In genomic region chr7:87193912-87194311, GRCh38 we compare ENCODE assay signal across 23 cellular contexts. TPM values are rescaled to one million over a fixed set of nuclear protein-coding genes. Genes with fewer than 3 reads are reported as not detected.
A peak's percentile ranks its signal among the peaks of the same experiment; 100 is the strongest.
DNase-seq lines count a peak whose midpoint lies in the region; ATAC-seq and TF ChIP-seq lines count a peak whose summit lies in the region.
"Had no signal": no experiment of that assay in that cellular context is flagged by ENCODE, and none has a peak within 500 bp of the region (broad histone marks: within the 10 kb centered on the region; RNA-seq: fewer than 3 reads in every experiment).

No MANE protein-coding gene starts in this region.

- no peaks in the 10 kb centered on the region for H3K4me1 Mint-ChIP-seq in HFFc6 (ENCODE audit: low read depth)
- H3K4me1 Mint-ChIP-seq in central memory CD8-positive, alpha-beta T cell: peaks cover 22% of the 10 kb centered on the region

- peak overlapping the region; percentile 1 for H3K27ac ChIP-seq in cardiac muscle cell
- no peak overlapping the region for H3K27ac ChIP-seq in left ventricle myocardium inferior (replicated peaks)
- peak overlapping the region in 1 of 4 donors; percentile 1 for H3K27ac ChIP-seq in tibial nerve
- H3K27ac ChIP-seq in SJCRH30: no peak overlapping the region
- H3K27ac ChIP-seq: brain microvascular endothelial cell, epithelial cell of prostate, HL-60, transverse colon had no signal

- H3K27me3 ChIP-seq in cardiac muscle cell: no peaks in the 10 kb centered on the region
- no peaks in the 10 kb centered on the region for H3K27me3 ChIP-seq in left ventricle myocardium inferior (ENCODE audit: low read depth)
- H3K27me3 ChIP-seq in tibial nerve: no peaks in the 10 kb centered on the region
- no peaks in the 10 kb centered on the region for H3K27me3 ChIP-seq in SJCRH30
- H3K27me3 ChIP-seq: brain microvascular endothelial cell, left lung, transverse colon had no signal

- no peak overlapping the region for H3K4me3 Mint-ChIP-seq in HFFc6
- H3K4me3 Mint-ChIP-seq in central memory CD8-positive, alpha-beta T cell: no peak overlapping the region

- no peak for ATAC-seq in central memory CD8-positive, alpha-beta T cell (replicated peaks; ENCODE audit: extremely low read depth, poor library complexity, severe bottlenecking)
- ATAC-seq in GM21717 (IDR thresholded peaks at IDR 0.05; ENCODE audit: unreplicated experiment): no peak
- ATAC-seq: T-helper 17 cell had no signal

- intact Hi-C loops in left ventricle myocardium inferior (cut with micrococcal nuclease): no loop called here

- no peak for TF ChIP-seq EP300 in tibial nerve (IDR thresholded peaks at IDR 0.05)

- peaks cover 50% of the 10 kb centered on the region for H3K36me3 Mint-ChIP-seq in HFFc6 (ENCODE audit: low read depth)
- H3K36me3 Mint-ChIP-seq in central memory CD8-positive, alpha-beta T cell (ENCODE audit: insufficient read depth): peaks cover 66% of the 10 kb centered on the region

- 91% methylated on average over 1 of the region's 1 CpG for WGBS in tibial nerve, 2 donors

- no peak overlapping the region for H3K4me3 ChIP-seq in cardiac muscle cell
- no peak overlapping the region for H3K4me3 ChIP-seq in left ventricle myocardium inferior
- H3K4me3 ChIP-seq in tibial nerve: no peak overlapping the region
- no peak overlapping the region for H3K4me3 ChIP-seq in SJCRH30
- H3K4me3 ChIP-seq: left lung, transverse colon had no signal

- H3K4me1 ChIP-seq in cardiac muscle cell (ENCODE audit: low read depth): no peaks in the 10 kb centered on the region
- H3K4me1 ChIP-seq in left ventricle myocardium inferior: peaks cover 1% of the 10 kb centered on the region
- H3K4me1 ChIP-seq in tibial nerve: peaks cover 0 to 2% (median 0%) of the 10 kb centered on the region in 4 donors
- no peaks in the 10 kb centered on the region for H3K4me1 ChIP-seq in SJCRH30
- H3K4me1 ChIP-seq: left lung, transverse colon had no signal

- H3K36me3 ChIP-seq in cardiac muscle cell (peaks cover 93% of the 10 kb centered on the region), left ventricle myocardium inferior (peaks cover 97% of the 10 kb centered on the region), tibial nerve (peaks cover 0 to 98% (median 21%) of the 10 kb centered on the region in 3 donors), SJCRH30 (peaks cover 98% of the 10 kb centered on the region)

- no peak for TF ChIP-seq POLR2A in tibial nerve (IDR thresholded peaks at IDR 0.05)

- 0 out of 2 replicates have a peak overlapping the region, but pooled peaks have one; percentile 17 for H3K27ac Mint-ChIP-seq in HFFc6
- H3K27ac Mint-ChIP-seq in central memory CD8-positive, alpha-beta T cell (ENCODE audit: low read depth): peak overlapping the region; percentile 73

- H3K9me3 ChIP-seq in cardiac muscle cell (ENCODE audit: low read depth): no peaks in the 10 kb centered on the region
- no peaks in the 10 kb centered on the region for H3K9me3 ChIP-seq in left ventricle myocardium inferior (replicated peaks)
- no peaks in the 10 kb centered on the region for H3K9me3 ChIP-seq in tibial nerve
- H3K9me3 ChIP-seq in SJCRH30 (replicated peaks): no peaks in the 10 kb centered on the region
- H3K9me3 ChIP-seq: left lung, SK-N-SH, transverse colon had no signal

- TF ChIP-seq CTCF in cardiac muscle cell (IDR thresholded peaks at IDR 0.05; ENCODE audit: low read depth, low read length) (no peak), left ventricle myocardium inferior (IDR thresholded peaks at IDR 0.05; ENCODE audit: borderline replicate concordance) (no peak), HFFc6 (IDR thresholded peaks at IDR 0.05) (no peak), tibial nerve (IDR thresholded peaks at IDR 0.05) (no peak)

- H3K9me3 Mint-ChIP-seq in HFFc6: no peaks in the 10 kb centered on the region
- no peaks in the 10 kb centered on the region for H3K9me3 Mint-ChIP-seq in central memory CD8-positive, alpha-beta T cell
- H3K9me3 Mint-ChIP-seq: activated T-helper 2 cell treated with anti-CD3 and anti-CD28 coated beads, Interferon-gamma antibody, Interleukin-2, Interleukin-4, amounts not matched to agents 10 μg/mL and 5 μg/mL and 100 μg/mL, durations not matched to agents 14 hours and 24 hours and 36 hours had no signal

- H3K27me3 Mint-ChIP-seq in HFFc6 (ENCODE audit: insufficient read depth): no peaks in the 10 kb centered on the region
- no peaks in the 10 kb centered on the region for H3K27me3 Mint-ChIP-seq in central memory CD8-positive, alpha-beta T cell
- H3K27me3 Mint-ChIP-seq: T-helper 17 cell had no signal

- DNase-seq in cardiac muscle cell (ENCODE audit: low read depth in 1 of 2, low spot score in 1 of 2): no peak
- no peak for DNase-seq in left ventricle myocardium inferior
- no peak for DNase-seq in HFFc6
- no peak for DNase-seq in central memory CD8-positive, alpha-beta T cell (ENCODE audit: low spot score in 2 of 2)
- no peak for DNase-seq in tibial nerve (ENCODE audit: low spot score in 2 of 2)
- DNase-seq in SJCRH30: no peak
- DNase-seq: ACHN; brain microvascular endothelial cell; DMS79 treated with DMSO at 0.1 percent for 48 hours; effector CD4-positive, alpha-beta T cell; Kasumi-1; left lung; NCI-H1694; NCI-H2171; NCI-H510A; occipital lobe; SK-N-SH; T-helper 17 cell; transverse colon had no signal

RNA-seq across cellular contexts. Expression of gene TMEM243, which starts 25.6 kb away (rescaled TPM):
- 13.9 and 20.3 TPM in 2 replicates for total RNA-seq in cardiac muscle cell
- 26.2 and 38.0 TPM in 2 replicates for polyA plus RNA-seq in cardiac muscle cell
- total RNA-seq in left ventricle myocardium inferior: 4.4 TPM
- total RNA-seq in HFFc6 (2021; fragmentation: NEBNext Ultra II Directional; extraction: Animal tissue kit (Norgen Biotek cat#: 25700)): 10 to 100 TPM; 16.3 to 20.9 (median 17.2) TPM
- total RNA-seq in tibial nerve: 10 to 100 TPM; 36.0 to 52.7 (median 42.5) TPM
- total RNA-seq in SJCRH30 (2014; rRNA removed; shearing (Covaris generic)): 74.0 and 86.3 TPM in 2 replicates

RNA-seq across cellular contexts. Expression of gene DMTF1, which starts 41.7 kb away (rescaled TPM):
- total RNA-seq in cardiac muscle cell (51.2 and 68.7 TPM in 2 replicates), left ventricle myocardium inferior (19.4 TPM), tibial nerve (100 to 1,000 TPM; 111 to 142 (median 133) TPM)
- 44.6 and 51.7 TPM in 2 replicates for polyA plus RNA-seq in cardiac muscle cell
- 10 to 100 TPM; 26.2 to 33.0 (median 30.7) TPM for total RNA-seq in HFFc6 (2021; fragmentation: NEBNext Ultra II Directional; extraction: Animal tissue kit (Norgen Biotek cat#: 25700))
- 56.8 and 77.8 TPM in 2 replicates for total RNA-seq in SJCRH30 (2014; rRNA removed; shearing (Covaris generic))
